2 cellular contexts compared by ENCODE assay signal in the genomic region with DNA sequence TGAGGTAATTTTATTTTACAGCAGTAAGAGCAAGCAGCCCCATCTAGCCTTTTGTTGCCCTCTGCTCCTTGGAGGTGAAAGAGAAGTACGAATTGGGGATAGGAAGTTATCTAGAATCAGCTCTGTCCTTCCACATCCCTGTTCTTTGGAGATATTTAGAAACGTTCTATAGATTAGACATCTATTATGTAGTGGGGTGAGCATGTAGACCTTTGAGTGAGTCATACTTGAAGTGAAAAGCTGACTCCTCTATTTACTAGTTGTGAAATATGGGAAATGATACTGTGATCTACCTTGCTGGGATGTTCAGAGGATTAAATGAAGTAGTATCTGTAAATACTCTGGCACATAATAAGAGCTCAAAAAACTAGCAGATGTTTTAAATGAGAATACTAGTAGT.
A peak's percentile ranks its signal among the peaks of the same experiment; 100 is the strongest.
TF ChIP-seq lines count a peak whose summit lies in the region.

No MANE protein-coding gene starts in this region.

TF ChIP-seq in HEK293, 187 proteins besides CTCF, POLR2A, EP300 and RAD21:
- TF ChIP-seq ZNF423 (tag by site-specific recombination; IDR thresholded peaks at IDR 0.05) = no peak
- TF ChIP-seq ZNF664 (tag by site-specific recombination; IDR thresholded peaks at IDR 0.05) = peak; percentile 84

TF ChIP-seq in K562, 482 proteins besides CTCF, POLR2A, EP300 and RAD21:
- TF ChIP-seq, protein P1, sequence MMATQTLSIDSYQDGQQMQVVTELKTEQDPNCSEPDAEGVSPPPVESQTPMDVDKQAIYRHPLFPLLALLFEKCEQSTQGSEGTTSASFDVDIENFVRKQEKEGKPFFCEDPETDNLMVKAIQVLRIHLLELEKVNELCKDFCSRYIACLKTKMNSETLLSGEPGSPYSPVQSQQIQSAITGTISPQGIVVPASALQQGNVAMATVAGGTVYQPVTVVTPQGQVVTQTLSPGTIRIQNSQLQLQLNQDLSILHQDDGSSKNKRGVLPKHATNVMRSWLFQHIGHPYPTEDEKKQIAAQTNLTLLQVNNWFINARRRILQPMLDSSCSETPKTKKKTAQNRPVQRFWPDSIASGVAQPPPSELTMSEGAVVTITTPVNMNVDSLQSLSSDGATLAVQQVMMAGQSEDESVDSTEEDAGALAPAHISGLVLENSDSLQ (IDR thresholded peaks at IDR 0.05) = no peak
- TF ChIP-seq JUND (IDR thresholded peaks at IDR 0.05; ENCODE audit: borderline replicate concordance, low read depth, low read length) = peak; percentile 86
- peak; percentile 87; the same call in 2 of the 3 replicates for TF ChIP-seq JUND (tag; IDR thresholded peaks at IDR 0.05; ENCODE audit: borderline replicate concordance, low read depth, low read length)
- TF ChIP-seq SOX6 (IDR thresholded peaks at IDR 0.05) = 0 out of 2 replicates have a peak, but pooled peaks have one; percentile 40
- TF ChIP-seq EGR1 (conservative IDR thresholded peaks at IDR 0.05) = no peak
- TF ChIP-seq SMARCA4 (IDR thresholded peaks at IDR 0.05) = peak; percentile 60
- peak; percentile 43; the same call in 1 of the 2 replicates for TF ChIP-seq CBFA2T2 (conservative IDR thresholded peaks at IDR 0.05)
- TF ChIP-seq PHB (CRISPR knock-in tag; IDR thresholded peaks at IDR 0.05) = no peak
- TF ChIP-seq SAFB (IDR thresholded peaks at IDR 0.05; ENCODE audit: borderline replicate concordance, low read depth, low read length) = no peak
- TF ChIP-seq KAT2B (IDR thresholded peaks at IDR 0.05; ENCODE audit: low read depth, low read length) = no peak
- no peak for TF ChIP-seq PRMT5 (CRISPR knock-in tag; IDR thresholded peaks at IDR 0.05)
- TF ChIP-seq ZSCAN32 (CRISPR knock-in tag; IDR thresholded peaks at IDR 0.05) = no peak
- no peak for TF ChIP-seq NFIC (IDR thresholded peaks at IDR 0.05)
- TF ChIP-seq OTX1 (CRISPR knock-in tag; IDR thresholded peaks at IDR 0.05) = no peak
- TF ChIP-seq, protein P2, sequence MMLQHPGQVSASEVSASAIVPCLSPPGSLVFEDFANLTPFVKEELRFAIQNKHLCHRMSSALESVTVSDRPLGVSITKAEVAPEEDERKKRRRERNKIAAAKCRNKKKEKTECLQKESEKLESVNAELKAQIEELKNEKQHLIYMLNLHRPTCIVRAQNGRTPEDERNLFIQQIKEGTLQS (IDR thresholded peaks at IDR 0.05) = peak; percentile 71
- TF ChIP-seq, protein P2 (CRISPR knock-in tag; conservative IDR thresholded peaks at IDR 0.05) = 0 out of 2 replicates have a peak, but pooled peaks have one; percentile 21
- TF ChIP-seq CCAR2 (IDR thresholded peaks at IDR 0.05; ENCODE audit: low read depth, low read length) = no peak
- TF ChIP-seq ZNF431 (CRISPR knock-in tag; IDR thresholded peaks at IDR 0.05) = no peak
- TF ChIP-seq, protein P3, sequence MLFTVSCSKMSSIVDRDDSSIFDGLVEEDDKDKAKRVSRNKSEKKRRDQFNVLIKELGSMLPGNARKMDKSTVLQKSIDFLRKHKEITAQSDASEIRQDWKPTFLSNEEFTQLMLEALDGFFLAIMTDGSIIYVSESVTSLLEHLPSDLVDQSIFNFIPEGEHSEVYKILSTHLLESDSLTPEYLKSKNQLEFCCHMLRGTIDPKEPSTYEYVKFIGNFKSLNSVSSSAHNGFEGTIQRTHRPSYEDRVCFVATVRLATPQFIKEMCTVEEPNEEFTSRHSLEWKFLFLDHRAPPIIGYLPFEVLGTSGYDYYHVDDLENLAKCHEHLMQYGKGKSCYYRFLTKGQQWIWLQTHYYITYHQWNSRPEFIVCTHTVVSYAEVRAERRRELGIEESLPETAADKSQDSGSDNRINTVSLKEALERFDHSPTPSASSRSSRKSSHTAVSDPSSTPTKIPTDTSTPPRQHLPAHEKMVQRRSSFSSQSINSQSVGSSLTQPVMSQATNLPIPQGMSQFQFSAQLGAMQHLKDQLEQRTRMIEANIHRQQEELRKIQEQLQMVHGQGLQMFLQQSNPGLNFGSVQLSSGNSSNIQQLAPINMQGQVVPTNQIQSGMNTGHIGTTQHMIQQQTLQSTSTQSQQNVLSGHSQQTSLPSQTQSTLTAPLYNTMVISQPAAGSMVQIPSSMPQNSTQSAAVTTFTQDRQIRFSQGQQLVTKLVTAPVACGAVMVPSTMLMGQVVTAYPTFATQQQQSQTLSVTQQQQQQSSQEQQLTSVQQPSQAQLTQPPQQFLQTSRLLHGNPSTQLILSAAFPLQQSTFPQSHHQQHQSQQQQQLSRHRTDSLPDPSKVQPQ (CRISPR knock-in tag; IDR thresholded peaks at IDR 0.05; ENCODE audit: borderline replicate concordance) = no peak
- TF ChIP-seq ARNT (IDR thresholded peaks at IDR 0.05) = no peak
- no peak for TF ChIP-seq ZNF57 (CRISPR knock-in tag; IDR thresholded peaks at IDR 0.05)
- no peak for TF ChIP-seq SRSF1 (IDR thresholded peaks at IDR 0.05; ENCODE audit: low read depth, low read length)
- TF ChIP-seq, protein P4, sequence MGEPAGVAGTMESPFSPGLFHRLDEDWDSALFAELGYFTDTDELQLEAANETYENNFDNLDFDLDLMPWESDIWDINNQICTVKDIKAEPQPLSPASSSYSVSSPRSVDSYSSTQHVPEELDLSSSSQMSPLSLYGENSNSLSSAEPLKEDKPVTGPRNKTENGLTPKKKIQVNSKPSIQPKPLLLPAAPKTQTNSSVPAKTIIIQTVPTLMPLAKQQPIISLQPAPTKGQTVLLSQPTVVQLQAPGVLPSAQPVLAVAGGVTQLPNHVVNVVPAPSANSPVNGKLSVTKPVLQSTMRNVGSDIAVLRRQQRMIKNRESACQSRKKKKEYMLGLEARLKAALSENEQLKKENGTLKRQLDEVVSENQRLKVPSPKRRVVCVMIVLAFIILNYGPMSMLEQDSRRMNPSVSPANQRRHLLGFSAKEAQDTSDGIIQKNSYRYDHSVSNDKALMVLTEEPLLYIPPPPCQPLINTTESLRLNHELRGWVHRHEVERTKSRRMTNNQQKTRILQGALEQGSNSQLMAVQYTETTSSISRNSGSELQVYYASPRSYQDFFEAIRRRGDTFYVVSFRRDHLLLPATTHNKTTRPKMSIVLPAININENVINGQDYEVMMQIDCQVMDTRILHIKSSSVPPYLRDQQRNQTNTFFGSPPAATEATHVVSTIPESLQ (CRISPR knock-in tag; IDR thresholded peaks at IDR 0.05) = no peak
- TF ChIP-seq FOSL1 (tag; conservative IDR thresholded peaks at IDR 0.05) = peak; percentile 93
- TF ChIP-seq ZNF583 (CRISPR knock-in tag; IDR thresholded peaks at IDR 0.05) = no peak
- TF ChIP-seq, protein P5, sequence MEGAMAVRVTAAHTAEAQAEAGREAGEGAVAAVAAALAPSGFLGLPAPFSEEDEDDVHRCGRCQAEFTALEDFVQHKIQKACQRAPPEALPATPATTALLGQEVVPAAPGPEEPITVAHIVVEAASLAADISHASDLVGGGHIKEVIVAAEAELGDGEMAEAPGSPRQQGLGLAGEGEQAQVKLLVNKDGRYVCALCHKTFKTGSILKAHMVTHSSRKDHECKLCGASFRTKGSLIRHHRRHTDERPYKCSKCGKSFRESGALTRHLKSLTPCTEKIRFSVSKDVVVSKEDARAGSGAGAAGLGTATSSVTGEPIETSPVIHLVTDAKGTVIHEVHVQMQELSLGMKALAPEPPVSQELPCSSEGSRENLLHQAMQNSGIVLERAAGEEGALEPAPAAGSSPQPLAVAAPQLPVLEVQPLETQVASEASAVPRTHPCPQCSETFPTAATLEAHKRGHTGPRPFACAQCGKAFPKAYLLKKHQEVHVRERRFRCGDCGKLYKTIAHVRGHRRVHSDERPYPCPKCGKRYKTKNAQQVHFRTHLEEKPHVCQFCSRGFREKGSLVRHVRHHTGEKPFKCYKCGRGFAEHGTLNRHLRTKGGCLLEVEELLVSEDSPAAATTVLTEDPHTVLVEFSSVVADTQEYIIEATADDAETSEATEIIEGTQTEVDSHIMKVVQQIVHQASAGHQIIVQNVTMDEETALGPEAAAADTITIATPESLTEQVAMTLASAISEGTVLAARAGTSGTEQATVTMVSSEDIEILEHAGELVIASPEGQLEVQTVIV (CRISPR knock-in tag; IDR thresholded peaks at IDR 0.05; ENCODE audit: borderline replicate concordance) = no peak
- TF ChIP-seq, protein P6, sequence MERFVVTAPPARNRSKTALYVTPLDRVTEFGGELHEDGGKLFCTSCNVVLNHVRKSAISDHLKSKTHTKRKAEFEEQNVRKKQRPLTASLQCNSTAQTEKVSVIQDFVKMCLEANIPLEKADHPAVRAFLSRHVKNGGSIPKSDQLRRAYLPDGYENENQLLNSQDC (CRISPR knock-in tag; IDR thresholded peaks at IDR 0.05) = no peak
- TF ChIP-seq ESRRA (IDR thresholded peaks at IDR 0.05; ENCODE audit: borderline replicate concordance, low read depth) = no peak
- peak; percentile 52 for TF ChIP-seq ARID1B (IDR thresholded peaks at IDR 0.05)
- TF ChIP-seq ZNF316 (IDR thresholded peaks at IDR 0.05) = peak; percentile 64
- TF ChIP-seq, protein P7, sequence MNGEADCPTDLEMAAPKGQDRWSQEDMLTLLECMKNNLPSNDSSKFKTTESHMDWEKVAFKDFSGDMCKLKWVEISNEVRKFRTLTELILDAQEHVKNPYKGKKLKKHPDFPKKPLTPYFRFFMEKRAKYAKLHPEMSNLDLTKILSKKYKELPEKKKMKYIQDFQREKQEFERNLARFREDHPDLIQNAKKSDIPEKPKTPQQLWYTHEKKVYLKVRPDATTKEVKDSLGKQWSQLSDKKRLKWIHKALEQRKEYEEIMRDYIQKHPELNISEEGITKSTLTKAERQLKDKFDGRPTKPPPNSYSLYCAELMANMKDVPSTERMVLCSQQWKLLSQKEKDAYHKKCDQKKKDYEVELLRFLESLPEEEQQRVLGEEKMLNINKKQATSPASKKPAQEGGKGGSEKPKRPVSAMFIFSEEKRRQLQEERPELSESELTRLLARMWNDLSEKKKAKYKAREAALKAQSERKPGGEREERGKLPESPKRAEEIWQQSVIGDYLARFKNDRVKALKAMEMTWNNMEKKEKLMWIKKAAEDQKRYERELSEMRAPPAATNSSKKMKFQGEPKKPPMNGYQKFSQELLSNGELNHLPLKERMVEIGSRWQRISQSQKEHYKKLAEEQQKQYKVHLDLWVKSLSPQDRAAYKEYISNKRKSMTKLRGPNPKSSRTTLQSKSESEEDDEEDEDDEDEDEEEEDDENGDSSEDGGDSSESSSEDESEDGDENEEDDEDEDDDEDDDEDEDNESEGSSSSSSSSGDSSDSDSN (IDR thresholded peaks at IDR 0.05; ENCODE audit: borderline replicate concordance in 1 of 2, low read depth in 2 of 2, low read length in 2 of 2) = no peak
- no peak for TF ChIP-seq ZNF79 (CRISPR knock-in tag; IDR thresholded peaks at IDR 0.05; ENCODE audit: low read depth)
- 0 out of 4 replicates have a peak, but pooled peaks of 1 of the 2 experiments have one; percentile 11 for TF ChIP-seq TRIM24 (IDR thresholded peaks at IDR 0.05)
- no peak for TF ChIP-seq CREBBP (IDR thresholded peaks at IDR 0.05; ENCODE audit: low read depth, low read length)
- peak; percentile 58; the same call in 1 of the 2 replicates for TF ChIP-seq DPF2 (IDR thresholded peaks at IDR 0.05)
- TF ChIP-seq, protein P8, sequence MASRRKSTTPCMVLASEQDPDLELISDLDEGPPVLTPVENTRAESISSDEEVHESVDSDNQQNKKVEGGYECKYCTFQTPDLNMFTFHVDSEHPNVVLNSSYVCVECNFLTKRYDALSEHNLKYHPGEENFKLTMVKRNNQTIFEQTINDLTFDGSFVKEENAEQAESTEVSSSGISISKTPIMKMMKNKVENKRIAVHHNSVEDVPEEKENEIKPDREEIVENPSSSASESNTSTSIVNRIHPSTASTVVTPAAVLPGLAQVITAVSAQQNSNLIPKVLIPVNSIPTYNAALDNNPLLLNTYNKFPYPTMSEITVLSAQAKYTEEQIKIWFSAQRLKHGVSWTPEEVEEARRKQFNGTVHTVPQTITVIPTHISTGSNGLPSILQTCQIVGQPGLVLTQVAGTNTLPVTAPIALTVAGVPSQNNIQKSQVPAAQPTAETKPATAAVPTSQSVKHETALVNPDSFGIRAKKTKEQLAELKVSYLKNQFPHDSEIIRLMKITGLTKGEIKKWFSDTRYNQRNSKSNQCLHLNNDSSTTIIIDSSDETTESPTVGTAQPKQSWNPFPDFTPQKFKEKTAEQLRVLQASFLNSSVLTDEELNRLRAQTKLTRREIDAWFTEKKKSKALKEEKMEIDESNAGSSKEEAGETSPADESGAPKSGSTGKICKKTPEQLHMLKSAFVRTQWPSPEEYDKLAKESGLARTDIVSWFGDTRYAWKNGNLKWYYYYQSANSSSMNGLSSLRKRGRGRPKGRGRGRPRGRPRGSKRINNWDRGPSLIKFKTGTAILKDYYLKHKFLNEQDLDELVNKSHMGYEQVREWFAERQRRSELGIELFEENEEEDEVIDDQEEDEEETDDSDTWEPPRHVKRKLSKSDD (conservative IDR thresholded peaks at IDR 0.05; ENCODE audit: low read length) = no peak
- TF ChIP-seq CEBPG (CRISPR knock-in tag; IDR thresholded peaks at IDR 0.05) = no peak
- peak in 1 of 2 experiments; percentile 33; a peak in 1 of 4 replicates for TF ChIP-seq CEBPG (tag; conservative IDR thresholded peaks at IDR 0.05 in 1 of 2, IDR thresholded peaks at IDR 0.05 in 1 of 2)
- no peak for TF ChIP-seq BMI1 (IDR thresholded peaks at IDR 0.05; ENCODE audit: low read length)
- peak; percentile 17; the same call in 1 of the 2 replicates for TF ChIP-seq NCOR1 (IDR thresholded peaks at IDR 0.05)
- peak; percentile 33 for TF ChIP-seq TCF3 (CRISPR knock-in tag; IDR thresholded peaks at IDR 0.05)
- no peak for TF ChIP-seq NFXL1 (CRISPR knock-in tag; IDR thresholded peaks at IDR 0.05)
- peak; percentile 55; the same call in 1 of the 2 replicates for TF ChIP-seq C11orf30 (IDR thresholded peaks at IDR 0.05; ENCODE audit: low read depth)
- TF ChIP-seq SMARCE1 (IDR thresholded peaks at IDR 0.05) = 0 out of 2 replicates have a peak, but pooled peaks have one; percentile 39
- no peak for TF ChIP-seq TFAM (CRISPR knock-in tag; conservative IDR thresholded peaks at IDR 0.05)
- TF ChIP-seq CEBPB (tag; IDR thresholded peaks at IDR 0.05) = peak; percentile 74
- TF ChIP-seq L3MBTL2 (IDR thresholded peaks at IDR 0.05) = no peak
- TF ChIP-seq CTBP1 (IDR thresholded peaks at IDR 0.05; ENCODE audit: borderline replicate concordance) = 0 out of 2 replicates have a peak, but pooled peaks have one; percentile 16
- TF ChIP-seq CBFA2T3 (IDR thresholded peaks at IDR 0.05) = peak; percentile 59
- peak; percentile 45; the same call in 1 of the 2 replicates for TF ChIP-seq MAFG (tag; conservative IDR thresholded peaks at IDR 0.05)
